1 cellular context compared by ENCODE assay signal in the genomic region with DNA sequence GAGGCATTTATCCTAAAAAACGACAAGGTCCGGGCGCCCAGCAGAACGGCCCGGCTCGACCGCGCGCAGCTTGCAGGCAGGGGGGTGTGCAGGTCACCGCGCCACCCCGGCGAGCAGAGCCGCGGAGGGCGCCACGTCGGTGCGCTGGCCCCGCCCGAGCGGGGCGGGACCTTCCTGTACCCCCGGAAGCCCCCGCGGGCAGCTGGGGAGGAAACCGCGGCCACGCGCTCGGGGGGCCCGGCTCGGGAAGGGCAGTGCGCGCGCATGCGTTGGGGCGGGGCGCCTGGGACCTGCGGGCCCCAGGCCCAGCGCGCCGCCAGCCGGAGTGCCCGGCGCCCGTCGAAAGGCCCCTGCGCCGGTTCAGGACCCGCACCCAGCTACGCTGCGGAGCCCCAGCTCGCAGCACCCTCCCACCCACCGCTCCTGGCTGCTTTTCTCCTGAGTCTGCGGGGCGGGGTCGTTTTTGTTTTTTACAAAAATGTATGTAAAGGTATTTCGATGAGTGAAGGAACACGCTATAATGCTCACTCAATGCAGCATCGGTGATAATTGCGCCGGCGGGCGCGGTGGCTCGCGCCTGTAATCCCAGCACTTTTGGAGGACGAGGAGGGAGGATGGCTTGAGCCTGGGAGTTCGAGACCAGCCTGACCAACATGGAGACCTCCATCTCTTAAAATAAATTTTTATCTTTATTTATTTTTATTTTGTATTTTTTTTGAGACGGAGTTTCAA.
TF ChIP-seq lines count a peak whose summit lies in the region.

No MANE protein-coding gene starts in this region.

TF ChIP-seq in GM12878, 131 proteins besides CTCF, POLR2A, EP300 and RAD21 (continued from another document and continues in another):
- TF ChIP-seq, protein P1, sequence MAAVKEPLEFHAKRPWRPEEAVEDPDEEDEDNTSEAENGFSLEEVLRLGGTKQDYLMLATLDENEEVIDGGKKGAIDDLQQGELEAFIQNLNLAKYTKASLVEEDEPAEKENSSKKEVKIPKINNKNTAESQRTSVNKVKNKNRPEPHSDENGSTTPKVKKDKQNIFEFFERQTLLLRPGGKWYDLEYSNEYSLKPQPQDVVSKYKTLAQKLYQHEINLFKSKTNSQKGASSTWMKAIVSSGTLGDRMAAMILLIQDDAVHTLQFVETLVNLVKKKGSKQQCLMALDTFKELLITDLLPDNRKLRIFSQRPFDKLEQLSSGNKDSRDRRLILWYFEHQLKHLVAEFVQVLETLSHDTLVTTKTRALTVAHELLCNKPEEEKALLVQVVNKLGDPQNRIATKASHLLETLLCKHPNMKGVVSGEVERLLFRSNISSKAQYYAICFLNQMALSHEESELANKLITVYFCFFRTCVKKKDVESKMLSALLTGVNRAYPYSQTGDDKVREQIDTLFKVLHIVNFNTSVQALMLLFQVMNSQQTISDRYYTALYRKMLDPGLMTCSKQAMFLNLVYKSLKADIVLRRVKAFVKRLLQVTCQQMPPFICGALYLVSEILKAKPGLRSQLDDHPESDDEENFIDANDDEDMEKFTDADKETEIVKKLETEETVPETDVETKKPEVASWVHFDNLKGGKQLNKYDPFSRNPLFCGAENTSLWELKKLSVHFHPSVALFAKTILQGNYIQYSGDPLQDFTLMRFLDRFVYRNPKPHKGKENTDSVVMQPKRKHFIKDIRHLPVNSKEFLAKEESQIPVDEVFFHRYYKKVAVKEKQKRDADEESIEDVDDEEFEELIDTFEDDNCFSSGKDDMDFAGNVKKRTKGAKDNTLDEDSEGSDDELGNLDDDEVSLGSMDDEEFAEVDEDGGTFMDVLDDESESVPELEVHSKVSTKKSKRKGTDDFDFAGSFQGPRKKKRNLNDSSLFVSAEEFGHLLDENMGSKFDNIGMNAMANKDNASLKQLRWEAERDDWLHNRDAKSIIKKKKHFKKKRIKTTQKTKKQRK (IDR thresholded peaks at IDR 0.05; ENCODE audit: low read depth, low read length), result no peak
- TF ChIP-seq SREBF2 (IDR thresholded peaks at IDR 0.05; ENCODE audit: low read length) (no peak), POLR2AphosphoS2 (IDR thresholded peaks at IDR 0.05; ENCODE audit: low read depth, low read length) (no peak), NR2C1 (IDR thresholded peaks at IDR 0.05) (no peak), ASH2L (IDR thresholded peaks at IDR 0.05; ENCODE audit: borderline replicate concordance, low read depth) (no peak), KAT2A (conservative IDR thresholded peaks at IDR 0.05; ENCODE audit: control insufficient read depth, low read depth, low read length) (no peak), RBBP5 (conservative IDR thresholded peaks at IDR 0.05) (no peak), PAX8 (IDR thresholded peaks at IDR 0.05) (no peak), SMAD1 (IDR thresholded peaks at IDR 0.05; ENCODE audit: low read depth, partially characterized antibody) (no peak), EZH2 (IDR thresholded peaks at IDR 0.05; ENCODE audit: borderline replicate concordance, control insufficient read depth, low read depth, low read length) (no peak), CHD1 (IDR thresholded peaks at IDR 0.05; ENCODE audit: low read depth, low read length) (no peak), IKZF2 (IDR thresholded peaks at IDR 0.05) (no peak), HDAC2 (IDR thresholded peaks at IDR 0.05) (no peak), FOS (IDR thresholded peaks at IDR 0.05; ENCODE audit: borderline replicate concordance, extremely low read depth, insufficient read length) (no peak), SRF (IDR thresholded peaks at IDR 0.05; ENCODE audit: low read depth in 2 of 2, low read length in 2 of 2) (no peak), STAT1 (conservative IDR thresholded peaks at IDR 0.05) (no peak), TCF3 (IDR thresholded peaks at IDR 0.05; ENCODE audit: borderline replicate concordance, insufficient read depth, low read depth, low read length) (peak; percentile 96), CBX5 (IDR thresholded peaks at IDR 0.05; ENCODE audit: low read depth) (0 out of 2 replicates have a peak, but pooled peaks have one; percentile 43), CREM (IDR thresholded peaks at IDR 0.05; ENCODE audit: low read depth) (no peak), ZNF24 (IDR thresholded peaks at IDR 0.05) (no peak), MEF2B (IDR thresholded peaks at IDR 0.05; ENCODE audit: partially characterized antibody, poor library complexity, severe bottlenecking) (no peak), NFYA (IDR thresholded peaks at IDR 0.05; ENCODE audit: borderline replicate concordance, low read depth, low read length) (no peak), ZSCAN29 (IDR thresholded peaks at IDR 0.05) (no peak), SMC3 (IDR thresholded peaks at IDR 0.05; ENCODE audit: borderline replicate concordance, low read length) (no peak), BRCA1 (IDR thresholded peaks at IDR 0.05; ENCODE audit: low read depth, low read length) (no peak), JUND (IDR thresholded peaks at IDR 0.05; ENCODE audit: low read depth, low read length) (no peak), RELA (IDR thresholded peaks at IDR 0.05; ENCODE audit: borderline replicate concordance, partially characterized antibody) (no peak), EGR1 (IDR thresholded peaks at IDR 0.05; ENCODE audit: borderline replicate concordance in 1 of 2, low read depth in 2 of 2, low read length in 2 of 2) (no peak), NR2F1 (conservative IDR thresholded peaks at IDR 0.05) (peak; percentile 36; the same call in 1 of the 2 replicates), CEBPB (IDR thresholded peaks at IDR 0.05; ENCODE audit: borderline replicate concordance in 1 of 2, low read depth in 2 of 2, low read length in 2 of 2) (no peak), CHD2 (IDR thresholded peaks at IDR 0.05; ENCODE audit: borderline replicate concordance, low read depth, low read length) (no peak), PAX5 (IDR thresholded peaks at IDR 0.05; ENCODE audit: borderline replicate concordance, low read depth, low read length) (peak; percentile 64; the same call in 1 of the 2 replicates), SIX5 (IDR thresholded peaks at IDR 0.05; ENCODE audit: low read depth, low read length, severe bottlenecking) (no peak), ETV6 (conservative IDR thresholded peaks at IDR 0.05 in 1 of 2, IDR thresholded peaks at IDR 0.05 in 1 of 2; ENCODE audit: borderline replicate concordance in 1 of 2, low read depth in 1 of 2) (no peak; a peak in 1 of 4 replicates), RAD51 (IDR thresholded peaks at IDR 0.05) (no peak), DPF2 (IDR thresholded peaks at IDR 0.05) (0 out of 2 replicates have a peak, but pooled peaks have one; percentile 27), ZNF384 (IDR thresholded peaks at IDR 0.05; ENCODE audit: borderline replicate concordance, low read depth, low read length) (no peak), EED (IDR thresholded peaks at IDR 0.05; ENCODE audit: low read depth) (no peak), HDAC6 (IDR thresholded peaks at IDR 0.05; ENCODE audit: unreplicated experiment) (no peak), MXI1 (IDR thresholded peaks at IDR 0.05; ENCODE audit: low read depth, low read length) (0 out of 2 replicates have a peak, but pooled peaks have one; percentile 4), BMI1 (IDR thresholded peaks at IDR 0.05; ENCODE audit: borderline replicate concordance) (no peak), NFIC (IDR thresholded peaks at IDR 0.05; ENCODE audit: low read depth, low read length) (no peak), LARP7 (IDR thresholded peaks at IDR 0.05) (peak; percentile 64), NRF1 (conservative IDR thresholded peaks at IDR 0.05; ENCODE audit: low read depth, low read length) (peak; percentile 29; the same call in 1 of the 2 replicates), FOXM1 (IDR thresholded peaks at IDR 0.05; ENCODE audit: low read depth, low read length) (no peak), TCF7 (IDR thresholded peaks at IDR 0.05; ENCODE audit: borderline replicate concordance) (no peak), STAT3 (IDR thresholded peaks at IDR 0.05; ENCODE audit: low read depth, low read length) (no peak), SIN3A (IDR thresholded peaks at IDR 0.05; ENCODE audit: low read depth, low read length) (no peak), BCL11A (IDR thresholded peaks at IDR 0.05; ENCODE audit: low read depth, low read length) (0 out of 2 replicates have a peak, but pooled peaks have one; percentile 2), PML (IDR thresholded peaks at IDR 0.05; ENCODE audit: low read length) (no peak), RB1 (IDR thresholded peaks at IDR 0.05; ENCODE audit: borderline replicate concordance) (no peak), GABPA (IDR thresholded peaks at IDR 0.05; ENCODE audit: low read depth) (peak; percentile 63), ZNF207 (IDR thresholded peaks at IDR 0.05; ENCODE audit: borderline replicate concordance) (no peak), BACH1 (IDR thresholded peaks at IDR 0.05; ENCODE audit: borderline replicate concordance) (peak; percentile 52; the same call in 1 of the 2 replicates), KLF5 (IDR thresholded peaks at IDR 0.05; ENCODE audit: partially characterized antibody) (no peak), MEF2A (IDR thresholded peaks at IDR 0.05; ENCODE audit: insufficient read depth, low read depth, low read length) (no peak), RFX5 (IDR thresholded peaks at IDR 0.05; ENCODE audit: low read depth, low read length) (no peak)
- TF ChIP-seq, protein P2, sequence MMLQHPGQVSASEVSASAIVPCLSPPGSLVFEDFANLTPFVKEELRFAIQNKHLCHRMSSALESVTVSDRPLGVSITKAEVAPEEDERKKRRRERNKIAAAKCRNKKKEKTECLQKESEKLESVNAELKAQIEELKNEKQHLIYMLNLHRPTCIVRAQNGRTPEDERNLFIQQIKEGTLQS (IDR thresholded peaks at IDR 0.05; ENCODE audit: borderline replicate concordance, extremely low read depth, low read depth, low read length), result no peak
- TF ChIP-seq, protein P3, sequence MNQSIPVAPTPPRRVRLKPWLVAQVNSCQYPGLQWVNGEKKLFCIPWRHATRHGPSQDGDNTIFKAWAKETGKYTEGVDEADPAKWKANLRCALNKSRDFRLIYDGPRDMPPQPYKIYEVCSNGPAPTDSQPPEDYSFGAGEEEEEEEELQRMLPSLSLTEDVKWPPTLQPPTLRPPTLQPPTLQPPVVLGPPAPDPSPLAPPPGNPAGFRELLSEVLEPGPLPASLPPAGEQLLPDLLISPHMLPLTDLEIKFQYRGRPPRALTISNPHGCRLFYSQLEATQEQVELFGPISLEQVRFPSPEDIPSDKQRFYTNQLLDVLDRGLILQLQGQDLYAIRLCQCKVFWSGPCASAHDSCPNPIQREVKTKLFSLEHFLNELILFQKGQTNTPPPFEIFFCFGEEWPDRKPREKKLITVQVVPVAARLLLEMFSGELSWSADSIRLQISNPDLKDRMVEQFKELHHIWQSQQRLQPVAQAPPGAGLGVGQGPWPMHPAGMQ (IDR thresholded peaks at IDR 0.05; ENCODE audit: borderline replicate concordance), result no peak
- TF ChIP-seq, protein P4, sequence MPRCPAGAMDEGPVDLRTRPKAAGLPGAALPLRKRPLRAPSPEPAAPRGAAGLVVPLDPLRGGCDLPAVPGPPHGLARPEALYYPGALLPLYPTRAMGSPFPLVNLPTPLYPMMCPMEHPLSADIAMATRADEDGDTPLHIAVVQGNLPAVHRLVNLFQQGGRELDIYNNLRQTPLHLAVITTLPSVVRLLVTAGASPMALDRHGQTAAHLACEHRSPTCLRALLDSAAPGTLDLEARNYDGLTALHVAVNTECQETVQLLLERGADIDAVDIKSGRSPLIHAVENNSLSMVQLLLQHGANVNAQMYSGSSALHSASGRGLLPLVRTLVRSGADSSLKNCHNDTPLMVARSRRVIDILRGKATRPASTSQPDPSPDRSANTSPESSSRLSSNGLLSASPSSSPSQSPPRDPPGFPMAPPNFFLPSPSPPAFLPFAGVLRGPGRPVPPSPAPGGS (IDR thresholded peaks at IDR 0.05; ENCODE audit: borderline replicate concordance, insufficient read depth, low read depth, low read length, poor library complexity, severe bottlenecking), result peak; percentile 55
- TF ChIP-seq, protein P5, sequence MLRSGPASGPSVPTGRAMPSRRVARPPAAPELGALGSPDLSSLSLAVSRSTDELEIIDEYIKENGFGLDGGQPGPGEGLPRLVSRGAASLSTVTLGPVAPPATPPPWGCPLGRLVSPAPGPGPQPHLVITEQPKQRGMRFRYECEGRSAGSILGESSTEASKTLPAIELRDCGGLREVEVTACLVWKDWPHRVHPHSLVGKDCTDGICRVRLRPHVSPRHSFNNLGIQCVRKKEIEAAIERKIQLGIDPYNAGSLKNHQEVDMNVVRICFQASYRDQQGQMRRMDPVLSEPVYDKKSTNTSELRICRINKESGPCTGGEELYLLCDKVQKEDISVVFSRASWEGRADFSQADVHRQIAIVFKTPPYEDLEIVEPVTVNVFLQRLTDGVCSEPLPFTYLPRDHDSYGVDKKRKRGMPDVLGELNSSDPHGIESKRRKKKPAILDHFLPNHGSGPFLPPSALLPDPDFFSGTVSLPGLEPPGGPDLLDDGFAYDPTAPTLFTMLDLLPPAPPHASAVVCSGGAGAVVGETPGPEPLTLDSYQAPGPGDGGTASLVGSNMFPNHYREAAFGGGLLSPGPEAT (IDR thresholded peaks at IDR 0.05; ENCODE audit: low read depth), result no peak
- TF ChIP-seq, protein P6, sequence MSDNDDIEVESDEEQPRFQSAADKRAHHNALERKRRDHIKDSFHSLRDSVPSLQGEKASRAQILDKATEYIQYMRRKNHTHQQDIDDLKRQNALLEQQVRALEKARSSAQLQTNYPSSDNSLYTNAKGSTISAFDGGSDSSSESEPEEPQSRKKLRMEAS (IDR thresholded peaks at IDR 0.05; ENCODE audit: low read depth, low read length), result no peak
- TF ChIP-seq, protein P7, sequence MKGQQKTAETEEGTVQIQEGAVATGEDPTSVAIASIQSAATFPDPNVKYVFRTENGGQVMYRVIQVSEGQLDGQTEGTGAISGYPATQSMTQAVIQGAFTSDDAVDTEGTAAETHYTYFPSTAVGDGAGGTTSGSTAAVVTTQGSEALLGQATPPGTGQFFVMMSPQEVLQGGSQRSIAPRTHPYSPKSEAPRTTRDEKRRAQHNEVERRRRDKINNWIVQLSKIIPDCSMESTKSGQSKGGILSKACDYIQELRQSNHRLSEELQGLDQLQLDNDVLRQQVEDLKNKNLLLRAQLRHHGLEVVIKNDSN (IDR thresholded peaks at IDR 0.05; ENCODE audit: borderline replicate concordance, extremely low read length, insufficient read depth, low read depth, low read length), result no peak
- TF ChIP-seq, protein P8, sequence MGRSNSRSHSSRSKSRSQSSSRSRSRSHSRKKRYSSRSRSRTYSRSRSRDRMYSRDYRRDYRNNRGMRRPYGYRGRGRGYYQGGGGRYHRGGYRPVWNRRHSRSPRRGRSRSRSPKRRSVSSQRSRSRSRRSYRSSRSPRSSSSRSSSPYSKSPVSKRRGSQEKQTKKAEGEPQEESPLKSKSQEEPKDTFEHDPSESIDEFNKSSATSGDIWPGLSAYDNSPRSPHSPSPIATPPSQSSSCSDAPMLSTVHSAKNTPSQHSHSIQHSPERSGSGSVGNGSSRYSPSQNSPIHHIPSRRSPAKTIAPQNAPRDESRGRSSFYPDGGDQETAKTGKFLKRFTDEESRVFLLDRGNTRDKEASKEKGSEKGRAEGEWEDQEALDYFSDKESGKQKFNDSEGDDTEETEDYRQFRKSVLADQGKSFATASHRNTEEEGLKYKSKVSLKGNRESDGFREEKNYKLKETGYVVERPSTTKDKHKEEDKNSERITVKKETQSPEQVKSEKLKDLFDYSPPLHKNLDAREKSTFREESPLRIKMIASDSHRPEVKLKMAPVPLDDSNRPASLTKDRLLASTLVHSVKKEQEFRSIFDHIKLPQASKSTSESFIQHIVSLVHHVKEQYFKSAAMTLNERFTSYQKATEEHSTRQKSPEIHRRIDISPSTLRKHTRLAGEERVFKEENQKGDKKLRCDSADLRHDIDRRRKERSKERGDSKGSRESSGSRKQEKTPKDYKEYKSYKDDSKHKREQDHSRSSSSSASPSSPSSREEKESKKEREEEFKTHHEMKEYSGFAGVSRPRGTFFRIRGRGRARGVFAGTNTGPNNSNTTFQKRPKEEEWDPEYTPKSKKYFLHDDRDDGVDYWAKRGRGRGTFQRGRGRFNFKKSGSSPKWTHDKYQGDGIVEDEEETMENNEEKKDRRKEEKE (IDR thresholded peaks at IDR 0.05), result no peak
